In the genomic region with DNA sequence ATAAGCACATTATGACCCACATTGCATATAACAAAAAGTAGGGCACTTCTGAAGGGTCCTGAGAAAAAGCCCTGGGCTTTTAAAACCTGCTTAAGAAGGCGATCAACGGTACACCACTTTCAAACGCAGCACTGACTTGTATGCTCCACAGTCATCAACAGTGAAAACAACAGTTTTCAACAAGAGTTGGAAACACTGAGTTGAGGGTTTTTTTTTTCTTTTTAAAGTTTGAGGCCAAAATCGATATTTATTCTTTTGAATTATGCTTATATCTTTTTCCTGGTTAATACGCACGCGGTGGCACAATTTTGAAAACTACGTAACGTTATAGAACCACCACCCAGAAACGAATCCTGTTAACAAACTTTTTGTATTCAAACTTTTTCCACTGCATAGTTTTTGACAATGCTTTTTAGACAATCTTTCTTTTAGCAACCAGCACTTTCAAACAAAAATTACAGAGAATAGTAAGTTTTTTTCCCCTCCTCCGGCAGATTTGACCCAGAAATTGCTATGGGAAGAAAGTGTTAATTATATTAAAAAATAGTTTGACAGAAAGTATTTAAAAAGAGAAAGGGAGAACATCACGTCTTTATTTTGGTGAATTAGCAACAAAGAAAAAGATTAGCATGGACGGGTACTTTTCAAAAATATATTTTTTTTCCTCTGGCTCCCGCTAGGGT, we compare ENCODE assay signal across 1 cellular context.
TF ChIP-seq lines count a peak whose summit lies in the region.

No MANE protein-coding gene starts in this region.

TF ChIP-seq in K562, 482 proteins besides CTCF, POLR2A, EP300 and RAD21 (continues in another document):
- TF ChIP-seq ZBTB12 (CRISPR knock-in tag; IDR thresholded peaks at IDR 0.05), result no peak
- TF ChIP-seq MYBL2 (IDR thresholded peaks at IDR 0.05; ENCODE audit: low read depth), result peak; percentile 86
- TF ChIP-seq MYBL2 (CRISPR knock-in tag; IDR thresholded peaks at IDR 0.05; ENCODE audit: borderline replicate concordance), result no peak
- TF ChIP-seq THRAP3 (IDR thresholded peaks at IDR 0.05; ENCODE audit: borderline replicate concordance), result 0 out of 2 replicates have a peak, but pooled peaks have one; percentile 3
- no peak for TF ChIP-seq ARHGAP35 (IDR thresholded peaks at IDR 0.05; ENCODE audit: partially characterized antibody)
- TF ChIP-seq SRSF1 (IDR thresholded peaks at IDR 0.05; ENCODE audit: low read depth, low read length), result no peak
- TF ChIP-seq DMBX1 (CRISPR knock-in tag; IDR thresholded peaks at IDR 0.05; ENCODE audit: borderline replicate concordance), result no peak
- TF ChIP-seq ZNF512 (tag; IDR thresholded peaks at IDR 0.05), result peak; percentile 68
- TF ChIP-seq TFAM (CRISPR knock-in tag; conservative IDR thresholded peaks at IDR 0.05), result no peak
- TF ChIP-seq TGIF2 (CRISPR knock-in tag; IDR thresholded peaks at IDR 0.05), result no peak
- TF ChIP-seq MNT (conservative IDR thresholded peaks at IDR 0.05), result no peak
- TF ChIP-seq, protein P1, sequence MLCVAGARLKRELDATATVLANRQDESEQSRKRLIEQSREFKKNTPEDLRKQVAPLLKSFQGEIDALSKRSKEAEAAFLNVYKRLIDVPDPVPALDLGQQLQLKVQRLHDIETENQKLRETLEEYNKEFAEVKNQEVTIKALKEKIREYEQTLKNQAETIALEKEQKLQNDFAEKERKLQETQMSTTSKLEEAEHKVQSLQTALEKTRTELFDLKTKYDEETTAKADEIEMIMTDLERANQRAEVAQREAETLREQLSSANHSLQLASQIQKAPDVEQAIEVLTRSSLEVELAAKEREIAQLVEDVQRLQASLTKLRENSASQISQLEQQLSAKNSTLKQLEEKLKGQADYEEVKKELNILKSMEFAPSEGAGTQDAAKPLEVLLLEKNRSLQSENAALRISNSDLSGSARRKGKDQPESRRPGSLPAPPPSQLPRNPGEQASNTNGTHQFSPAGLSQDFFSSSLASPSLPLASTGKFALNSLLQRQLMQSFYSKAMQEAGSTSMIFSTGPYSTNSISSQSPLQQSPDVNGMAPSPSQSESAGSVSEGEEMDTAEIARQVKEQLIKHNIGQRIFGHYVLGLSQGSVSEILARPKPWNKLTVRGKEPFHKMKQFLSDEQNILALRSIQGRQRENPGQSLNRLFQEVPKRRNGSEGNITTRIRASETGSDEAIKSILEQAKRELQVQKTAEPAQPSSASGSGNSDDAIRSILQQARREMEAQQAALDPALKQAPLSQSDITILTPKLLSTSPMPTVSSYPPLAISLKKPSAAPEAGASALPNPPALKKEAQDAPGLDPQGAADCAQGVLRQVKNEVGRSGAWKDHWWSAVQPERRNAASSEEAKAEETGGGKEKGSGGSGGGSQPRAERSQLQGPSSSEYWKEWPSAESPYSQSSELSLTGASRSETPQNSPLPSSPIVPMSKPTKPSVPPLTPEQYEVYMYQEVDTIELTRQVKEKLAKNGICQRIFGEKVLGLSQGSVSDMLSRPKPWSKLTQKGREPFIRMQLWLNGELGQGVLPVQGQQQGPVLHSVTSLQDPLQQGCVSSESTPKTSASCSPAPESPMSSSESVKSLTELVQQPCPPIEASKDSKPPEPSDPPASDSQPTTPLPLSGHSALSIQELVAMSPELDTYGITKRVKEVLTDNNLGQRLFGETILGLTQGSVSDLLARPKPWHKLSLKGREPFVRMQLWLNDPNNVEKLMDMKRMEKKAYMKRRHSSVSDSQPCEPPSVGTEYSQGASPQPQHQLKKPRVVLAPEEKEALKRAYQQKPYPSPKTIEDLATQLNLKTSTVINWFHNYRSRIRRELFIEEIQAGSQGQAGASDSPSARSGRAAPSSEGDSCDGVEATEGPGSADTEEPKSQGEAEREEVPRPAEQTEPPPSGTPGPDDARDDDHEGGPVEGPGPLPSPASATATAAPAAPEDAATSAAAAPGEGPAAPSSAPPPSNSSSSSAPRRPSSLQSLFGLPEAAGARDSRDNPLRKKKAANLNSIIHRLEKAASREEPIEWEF (CRISPR knock-in tag; IDR thresholded peaks at IDR 0.05), result no peak
- TF ChIP-seq MAZ (CRISPR knock-in tag; conservative IDR thresholded peaks at IDR 0.05 in 1 of 2, IDR thresholded peaks at IDR 0.05 in 1 of 2), result no peak
- TF ChIP-seq SIN3A (IDR thresholded peaks at IDR 0.05; ENCODE audit: borderline replicate concordance in 2 of 2, control insufficient read depth in 1 of 2, low read depth in 2 of 2, low read length in 2 of 2), result no peak
- TF ChIP-seq ZNF699 (CRISPR knock-in tag; IDR thresholded peaks at IDR 0.05; ENCODE audit: insufficient replicate concordance), result no peak
- TF ChIP-seq ZBTB40 (IDR thresholded peaks at IDR 0.05), result peak; percentile 59
- TF ChIP-seq ZBTB40 (CRISPR knock-in tag; IDR thresholded peaks at IDR 0.05), result no peak
- 0 out of 2 replicates have a peak, but pooled peaks have one; percentile 5 for TF ChIP-seq E2F1 (CRISPR knock-in tag; IDR thresholded peaks at IDR 0.05)
- no peak for TF ChIP-seq PTTG1 (tag; IDR thresholded peaks at IDR 0.05; ENCODE audit: low read depth)
- TF ChIP-seq SUPT5H (IDR thresholded peaks at IDR 0.05), result no peak
- TF ChIP-seq ELK1 (CRISPR knock-in tag; IDR thresholded peaks at IDR 0.05), result no peak
- TF ChIP-seq, protein P2, sequence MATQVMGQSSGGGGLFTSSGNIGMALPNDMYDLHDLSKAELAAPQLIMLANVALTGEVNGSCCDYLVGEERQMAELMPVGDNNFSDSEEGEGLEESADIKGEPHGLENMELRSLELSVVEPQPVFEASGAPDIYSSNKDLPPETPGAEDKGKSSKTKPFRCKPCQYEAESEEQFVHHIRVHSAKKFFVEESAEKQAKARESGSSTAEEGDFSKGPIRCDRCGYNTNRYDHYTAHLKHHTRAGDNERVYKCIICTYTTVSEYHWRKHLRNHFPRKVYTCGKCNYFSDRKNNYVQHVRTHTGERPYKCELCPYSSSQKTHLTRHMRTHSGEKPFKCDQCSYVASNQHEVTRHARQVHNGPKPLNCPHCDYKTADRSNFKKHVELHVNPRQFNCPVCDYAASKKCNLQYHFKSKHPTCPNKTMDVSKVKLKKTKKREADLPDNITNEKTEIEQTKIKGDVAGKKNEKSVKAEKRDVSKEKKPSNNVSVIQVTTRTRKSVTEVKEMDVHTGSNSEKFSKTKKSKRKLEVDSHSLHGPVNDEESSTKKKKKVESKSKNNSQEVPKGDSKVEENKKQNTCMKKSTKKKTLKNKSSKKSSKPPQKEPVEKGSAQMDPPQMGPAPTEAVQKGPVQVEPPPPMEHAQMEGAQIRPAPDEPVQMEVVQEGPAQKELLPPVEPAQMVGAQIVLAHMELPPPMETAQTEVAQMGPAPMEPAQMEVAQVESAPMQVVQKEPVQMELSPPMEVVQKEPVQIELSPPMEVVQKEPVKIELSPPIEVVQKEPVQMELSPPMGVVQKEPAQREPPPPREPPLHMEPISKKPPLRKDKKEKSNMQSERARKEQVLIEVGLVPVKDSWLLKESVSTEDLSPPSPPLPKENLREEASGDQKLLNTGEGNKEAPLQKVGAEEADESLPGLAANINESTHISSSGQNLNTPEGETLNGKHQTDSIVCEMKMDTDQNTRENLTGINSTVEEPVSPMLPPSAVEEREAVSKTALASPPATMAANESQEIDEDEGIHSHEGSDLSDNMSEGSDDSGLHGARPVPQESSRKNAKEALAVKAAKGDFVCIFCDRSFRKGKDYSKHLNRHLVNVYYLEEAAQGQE (CRISPR knock-in tag; IDR thresholded peaks at IDR 0.05; ENCODE audit: low read depth), result no peak
